ENCODE assay signal across 14 cellular contexts in the genomic region with DNA sequence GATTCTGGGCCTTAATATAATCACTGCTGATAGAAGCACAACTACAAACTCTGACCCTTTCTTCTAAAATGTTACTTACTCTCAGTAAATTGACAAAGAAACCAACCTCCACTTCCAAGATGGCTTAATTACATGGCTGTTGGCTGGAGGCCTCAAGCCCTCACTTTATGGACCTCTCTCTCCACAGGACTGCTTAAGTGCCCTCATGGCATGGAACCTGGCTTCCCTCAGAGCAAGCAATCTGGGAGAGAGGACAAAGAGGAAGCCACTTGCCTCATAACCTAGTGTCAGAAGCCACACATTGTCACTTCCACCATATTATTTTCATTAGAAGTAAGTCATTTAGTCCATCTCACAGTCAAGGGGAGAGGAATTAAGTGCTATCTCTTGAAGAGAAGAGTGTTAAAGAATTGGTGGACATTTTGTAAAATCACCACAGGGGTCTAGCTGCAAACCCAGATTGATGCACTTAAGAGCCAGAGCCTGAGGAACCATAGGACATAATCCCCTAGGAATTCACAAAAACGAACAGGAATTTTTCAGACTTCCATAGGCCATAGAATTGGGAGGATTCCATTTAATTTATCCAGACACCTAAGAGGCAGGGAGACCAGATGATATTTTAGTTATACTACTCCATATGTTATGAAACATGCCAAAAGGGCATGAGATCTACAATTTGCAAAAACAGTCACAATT.
DNase-seq lines count a peak whose midpoint lies in the region; ATAC-seq and TF ChIP-seq lines count a peak whose summit lies in the region.
"Had no signal": no experiment of that assay in that cellular context is flagged by ENCODE, and none has a peak within 500 bp of the region (broad histone marks: within the 10 kb centered on the region; RNA-seq: fewer than 3 reads in every experiment).

No MANE protein-coding gene starts in this region.

- H2BK5ac ChIP-seq in IMR-90 (ENCODE audit: low read depth, low read length, poor library complexity, severe bottlenecking): no peak overlapping the region

- H3K4ac ChIP-seq in IMR-90 (ENCODE audit: low read depth, low read length): no peak overlapping the region

- no peaks in the 10 kb centered on the region for H3K4me1 ChIP-seq in IMR-90 (ENCODE audit: control insufficient read depth, insufficient read depth, low read length)
- H3K4me1 ChIP-seq: A549, BLaER1, Caco-2 had no signal

- no peaks in the 10 kb centered on the region for H3K79me2 ChIP-seq in neural cell (replicated peaks; ENCODE audit: insufficient read depth, low read length)

- H3K4me3 ChIP-seq in IMR-90 (ENCODE audit: insufficient read depth, low read depth, low read length): no peak overlapping the region
- no peak overlapping the region for H3K4me3 ChIP-seq in neural cell (ENCODE audit: low read length)
- H3K4me3 ChIP-seq: A549, BLaER1 had no signal

- no peak overlapping the region for H2BK120ac ChIP-seq in IMR-90 (ENCODE audit: low read depth, low read length)

- no peak overlapping the region for H3K4me3 Mint-ChIP-seq in activated B cell treated with CpG ODN at 0.5 μM for 24 hours
- H3K4me3 Mint-ChIP-seq: CD8-positive, alpha-beta memory T cell had no signal

- no peak overlapping the region for H4K91ac ChIP-seq in IMR-90 (ENCODE audit: insufficient read depth, low read depth, low read length)

- H2AK9ac ChIP-seq in IMR-90 (replicated peaks; ENCODE audit: low read depth, low read length, poor library complexity): no peak overlapping the region

- in situ Hi-C loops in IMR-90 (cut with MboI; ENCODE audit: low sequenced_read_pairs): no loop called here

- no peaks in the 10 kb centered on the region for H3K79me1 ChIP-seq in IMR-90 (ENCODE audit: low read depth in 1 of 2, low read length in 2 of 2)

- H2BK20ac ChIP-seq in IMR-90 (ENCODE audit: low read depth, low read length): no peak overlapping the region

- H3K9me2 ChIP-seq in neural cell (ENCODE audit: insufficient read depth, low read length): no peaks in the 10 kb centered on the region

- no TSS peak for BruUV-seq in IMR-90 (replicated peaks; lab: Mats Ljungman, UMichigan)

- no peak for ATAC-seq in IMR-90 (ENCODE audit: low read depth)
- ATAC-seq in activated B cell treated with CpG ODN at 0.5 μM for 24 hours (ENCODE audit: low read depth): no peak
- ATAC-seq in HG03469 (IDR thresholded peaks at IDR 0.05; ENCODE audit: unreplicated experiment): no peak
- ATAC-seq: A549, HCT116 had no signal

- no peak for TF ChIP-seq CTCF in IMR-90 (conservative IDR thresholded peaks at IDR 0.05; ENCODE audit: low read depth, low read length)
- no peak for TF ChIP-seq CTCF in activated B cell treated with CpG ODN at 0.5 μM for 24 hours (IDR thresholded peaks at IDR 0.05)
- TF ChIP-seq CTCF in neural cell (IDR thresholded peaks at IDR 0.05; ENCODE audit: poor library complexity, severe bottlenecking): no peak

- no peak overlapping the region for H3K9ac ChIP-seq in IMR-90 (ENCODE audit: low read depth, low read length)
- no peak overlapping the region for H3K9ac ChIP-seq in neural cell (ENCODE audit: low read length)
- H3K9ac ChIP-seq: BLaER1 had no signal

- dilution Hi-C loops in IMR-90 (cut with HindIII; ENCODE audit: low sequenced_read_pairs, unreplicated experiment): no loop called here

- H3K9me3 Mint-ChIP-seq in activated B cell treated with CpG ODN at 0.5 μM for 24 hours: peaks cover 13% of the 10 kb centered on the region

- no peak overlapping the region for H2BK15ac ChIP-seq in IMR-90 (ENCODE audit: low read depth, low read length)

- H3K18ac ChIP-seq in IMR-90 (ENCODE audit: low read depth, low read length): no peak overlapping the region

- H4K5ac ChIP-seq in IMR-90 (ENCODE audit: low read depth, low read length): no peak overlapping the region

- peaks cover 1% of the 10 kb centered on the region for H3K36me3 Mint-ChIP-seq in activated B cell treated with CpG ODN at 0.5 μM for 24 hours (ENCODE audit: low read depth)

- H4K20me1 ChIP-seq in IMR-90 (ENCODE audit: insufficient read depth, low read length) (no peaks in the 10 kb centered on the region), neural cell (ENCODE audit: insufficient read depth) (no peaks in the 10 kb centered on the region)
- H4K20me1 ChIP-seq: BLaER1 had no signal

- peaks cover 14% of the 10 kb centered on the region for H3K4me1 Mint-ChIP-seq in activated B cell treated with CpG ODN at 0.5 μM for 24 hours
- H3K4me1 Mint-ChIP-seq: CD8-positive, alpha-beta memory T cell; IgD-negative memory B cell had no signal

- no peak overlapping the region for H4K8ac ChIP-seq in IMR-90 (ENCODE audit: low read depth in 2 of 2, low read length in 2 of 2)

- no peaks in the 10 kb centered on the region for H3F3A ChIP-seq in neural cell (ENCODE audit: insufficient read depth, low read length, poor library complexity, severe bottlenecking)

- no peak for DNase-seq in IMR-90
- no peak for DNase-seq in activated B cell treated with CpG ODN at 0.5 μM for 24 hours
- DNase-seq in NCI-H1048 (lab: John Stamatoyannopoulos, UW): no peak
- DNase-seq in epidermal melanocyte (ENCODE audit: insufficient read length, low spot score): no peak
- DNase-seq: Caco-2; CD8-positive, alpha-beta memory T cell; DND-41; GDM1 had no signal

- H3K9me3 ChIP-seq in IMR-90 (ENCODE audit: control insufficient read depth, insufficient read depth, low read length): no peaks in the 10 kb centered on the region
- H3K9me3 ChIP-seq in neural cell (ENCODE audit: low read length): no peaks in the 10 kb centered on the region
- H3K9me3 ChIP-seq: A549, BLaER1, Caco-2 had no signal

- POLR2A ChIA-PET in IMR-90 (lab: Charles Lee; ENCODE audit: unreplicated experiment) (no interaction called here), activated B cell treated with CpG ODN at 0.5 μM for 24 hours (lab: Charles Lee) (no interaction called here)

- H3K14ac ChIP-seq in IMR-90 (replicated peaks; ENCODE audit: low read depth, low read length): peak overlapping the region; percentile 74; the same call in 1 of the 2 replicates

- no peak overlapping the region for H2AFZ ChIP-seq in IMR-90 (replicated peaks; ENCODE audit: low read length, poor library complexity)
- no peak overlapping the region for H2AFZ ChIP-seq in neural cell (ENCODE audit: low read depth, low read length)

- no peak overlapping the region for H3K56ac ChIP-seq in IMR-90 (ENCODE audit: extremely low read depth, insufficient read depth, low read length)

- H3K27me3 Mint-ChIP-seq in activated B cell treated with CpG ODN at 0.5 μM for 24 hours: no peaks in the 10 kb centered on the region
- H3K27me3 Mint-ChIP-seq: CD8-positive, alpha-beta memory T cell; IgD-negative memory B cell had no signal

- H3K27me3 ChIP-seq in IMR-90 (ENCODE audit: control insufficient read depth, insufficient read depth, low read length) (no peaks in the 10 kb centered on the region), neural cell (ENCODE audit: insufficient read depth, low read depth, low read length) (no peaks in the 10 kb centered on the region)
- H3K27me3 ChIP-seq: BLaER1 had no signal

- TF ChIP-seq RAD21 in IMR-90 (IDR thresholded peaks at IDR 0.05; ENCODE audit: low read length) (no peak), neural cell (conservative IDR thresholded peaks at IDR 0.05) (no peak)

- no peak overlapping the region for H3K23ac ChIP-seq in IMR-90 (ENCODE audit: low read depth, low read length)

- peak; percentile 52 for TF ChIP-seq EP300 in neural cell (conservative IDR thresholded peaks at IDR 0.05; ENCODE audit: poor library complexity, severe bottlenecking)

- H3K4me2 ChIP-seq in IMR-90 (ENCODE audit: low read depth, low read length) (no peak overlapping the region), neural cell (ENCODE audit: low read length) (no peak overlapping the region)
- H3K4me2 ChIP-seq: A549, BLaER1 had no signal

- H2AK5ac ChIP-seq in IMR-90 (ENCODE audit: low read depth, low read length): no peak overlapping the region

- H3K36me3 ChIP-seq in IMR-90 (ENCODE audit: control insufficient read depth, insufficient read depth, low read length) (no peaks in the 10 kb centered on the region), neural cell (ENCODE audit: insufficient read depth, low read length) (no peaks in the 10 kb centered on the region)
- H3K36me3 ChIP-seq: BLaER1 had no signal

- no peaks in the 10 kb centered on the region for H3K9me1 ChIP-seq in IMR-90 (ENCODE audit: insufficient read depth, low read length)

- intact Hi-C loops in IMR-90 (cut with micrococcal nuclease) (no loop called here), activated B cell treated with CpG ODN at 0.5 μM for 24 hours (cut with micrococcal nuclease) (no loop called here)

- no peak for TF ChIP-seq POLR2A in IMR-90 (IDR thresholded peaks at IDR 0.05; ENCODE audit: low read depth, low read length)

- no peak overlapping the region for H3K27ac ChIP-seq in IMR-90 (ENCODE audit: insufficient read depth, low read length)
- no peak overlapping the region for H3K27ac ChIP-seq in neural cell (ENCODE audit: low read length)
- H3K27ac ChIP-seq: A549, BLaER1 had no signal

- H3K27ac Mint-ChIP-seq in activated B cell treated with CpG ODN at 0.5 μM for 24 hours: peak overlapping the region; percentile 8
- H3K27ac Mint-ChIP-seq: CD8-positive, alpha-beta memory T cell had no signal

- CTCF ChIA-PET in IMR-90 (lab: Yijun Ruan, JAX) (no interaction called here), activated B cell treated with CpG ODN at 0.5 μM for 24 hours (lab: Charles Lee) (no interaction called here)

- no CpG with 5 or more reads among the region's 1 CpG for WGBS in IMR-90 (ENCODE audit: extremely low coverage in 2 of 2, insufficient read length in 1 of 2), 2 experiments

TF ChIP-seq in IMR-90, 13 proteins besides CTCF, POLR2A, EP300 and RAD21 (continues in another document):
- TF ChIP-seq CEBPB (IDR thresholded peaks at IDR 0.05; ENCODE audit: low read depth, low read length) (no peak), MXI1 (IDR thresholded peaks at IDR 0.05; ENCODE audit: borderline replicate concordance, low read depth, low read length) (no peak), RFX5 (IDR thresholded peaks at IDR 0.05; ENCODE audit: low read depth, low read length) (no peak)
